Comparison of ENCODE assay signal across 8 cellular contexts in the genomic region with DNA sequence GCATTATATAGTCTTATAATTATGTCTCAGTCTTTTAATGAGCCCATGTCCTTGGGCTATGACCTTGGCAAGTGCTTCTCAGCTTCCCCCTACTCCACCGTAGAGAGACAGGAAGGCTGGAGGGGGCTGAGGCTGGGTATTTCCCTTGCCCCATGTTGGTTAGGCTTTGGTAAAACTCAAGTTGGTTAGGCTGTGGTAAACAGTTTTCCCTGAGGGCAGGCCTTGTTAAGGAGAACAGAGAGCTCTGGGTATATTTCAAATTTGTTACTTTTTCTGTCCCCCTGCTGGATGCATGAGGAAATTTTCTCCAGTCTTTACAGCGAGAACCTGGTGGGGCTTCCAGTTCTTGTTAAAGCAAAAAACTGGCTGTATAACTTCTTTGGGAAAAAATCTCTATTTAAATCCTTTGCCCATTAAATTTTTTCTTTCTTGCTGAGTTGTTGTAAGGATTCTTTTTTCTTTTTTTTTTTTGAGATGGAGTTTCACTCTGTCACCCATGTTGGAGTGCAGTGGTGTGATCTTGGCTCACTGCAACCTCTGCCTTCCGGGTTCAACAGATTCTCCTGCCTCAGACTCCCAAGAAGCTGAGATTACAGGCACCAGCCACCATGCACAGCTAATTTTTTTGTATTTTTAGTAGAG. TPM values are rescaled to one million over a fixed set of nuclear protein-coding genes. Genes with fewer than 3 reads are reported as not detected.
A peak's percentile ranks its signal among the peaks of the same experiment; 100 is the strongest.
DNase-seq lines count a peak whose midpoint lies in the region; ATAC-seq and TF ChIP-seq lines count a peak whose summit lies in the region.

No MANE protein-coding gene starts in this region.

- H4K5ac ChIP-seq in mesendoderm (ENCODE audit: low read length), result no peak overlapping the region

- H3K36me3 Mint-ChIP-seq in GM23338 (ENCODE audit: low read depth), result no peaks in the 10 kb centered on the region

- no peaks in the 10 kb centered on the region; the same call in 1 of the 2 replicates for H3K9me2 ChIP-seq in GM23338 (ENCODE audit: insufficient read depth)
- no peaks in the 10 kb centered on the region for H3K9me2 ChIP-seq in PC-3 (replicated peaks; ENCODE audit: low read length)

- peak overlapping the region; percentile 67; the same call in 1 of the 2 replicates for H2AFZ ChIP-seq in GM23338
- no peak overlapping the region for H2AFZ ChIP-seq in PC-3 (ENCODE audit: low read length)
- no peak overlapping the region for H2AFZ ChIP-seq in mammary epithelial cell (ENCODE audit: low read depth, low read length)

- H3K27me3 ChIP-seq in GM23338 (ENCODE audit: insufficient read depth) (no peaks in the 10 kb centered on the region), PC-3 (ENCODE audit: low read length) (no peaks in the 10 kb centered on the region), mammary epithelial cell (ENCODE audit: insufficient read depth, low read length) (no peaks in the 10 kb centered on the region), mesendoderm (ENCODE audit: insufficient read depth, low read length, poor library complexity) (no peaks in the 10 kb centered on the region)

- TF ChIP-seq CTCF in GM23338 (conservative IDR thresholded peaks at IDR 0.05; ENCODE audit: low read depth in 2 of 2) (peak; percentile 54 to 77), PC-3 (conservative IDR thresholded peaks at IDR 0.05; ENCODE audit: low read depth, low read length) (peak; percentile 61), mammary epithelial cell (conservative IDR thresholded peaks at IDR 0.05 in 1 of 2, IDR thresholded peaks at IDR 0.05 in 1 of 2; ENCODE audit: extremely low read depth in 1 of 2, insufficient read depth in 1 of 2, low read depth in 1 of 2, low read length in 2 of 2) (peak; percentile 59 to 61), omental fat pad (IDR thresholded peaks at IDR 0.05) (peak in 1 of 3 donors; percentile 61)

- no peak overlapping the region for H3K4ac ChIP-seq in mesendoderm (ENCODE audit: low read depth, low read length)

- no peaks in the 10 kb centered on the region for H3K36me3 ChIP-seq in GM23338 (ENCODE audit: insufficient read depth)
- no peaks in the 10 kb centered on the region for H3K36me3 ChIP-seq in PC-3 (ENCODE audit: low read depth, low read length)
- H3K36me3 ChIP-seq in mammary epithelial cell (ENCODE audit: insufficient read depth, low read length), result no peaks in the 10 kb centered on the region
- no peaks in the 10 kb centered on the region for H3K36me3 ChIP-seq in mesendoderm (ENCODE audit: control insufficient read depth, insufficient read depth, low read length)

- WGBS in mammary epithelial cell (ENCODE audit: low coverage, missing lambda C conversion rate), result 22% methylated on average over 2 of the region's 3 CpGs
- WGBS in mesendoderm (ENCODE audit: extremely low coverage, insufficient coverage, low lambda C conversion rate), result no CpG with 5 or more reads among the region's 3 CpGs

- H3K4me2 ChIP-seq in GM23338 (no peak overlapping the region), PC-3 (ENCODE audit: low read length) (no peak overlapping the region), mammary epithelial cell (ENCODE audit: insufficient read depth, low read depth, low read length) (no peak overlapping the region), mesendoderm (ENCODE audit: low read length) (no peak overlapping the region)

- DNase-seq in NCI-H1092 treated with DMSO at 0.1 percent for 48 hours (lab: John Stamatoyannopoulos, UW), result peak; percentile 5
- no peak for DNase-seq in NCI-H1092 (lab: John Stamatoyannopoulos, UW)
- DNase-seq in GM23338 (ENCODE audit: low spot score), result peak; percentile 77
- peak; percentile 52 for DNase-seq in PC-3
- DNase-seq in mammary epithelial cell, result peak; percentile 12
- peak; percentile 69 for DNase-seq in mesendoderm
- DNase-seq in nucleus accumbens (lab: John Stamatoyannopoulos, UW), result no peak
- DNase-seq in omental fat pad (ENCODE audit: low spot score), result no peak

- H3K4me3 Mint-ChIP-seq in GM23338, result no peak overlapping the region

- dilution Hi-C loops in mammary epithelial cell (cut with HindIII; ENCODE audit: low sequenced_read_pairs), result no loop called here

- POLR2A ChIA-PET in PC-3 (lab: Charles Lee; ENCODE audit: unreplicated experiment), result no interaction called here

- H3K9ac ChIP-seq in PC-3 (ENCODE audit: low read length) (no peak overlapping the region), mammary epithelial cell (ENCODE audit: insufficient read depth, low read length) (no peak overlapping the region), mesendoderm (ENCODE audit: low read length) (no peak overlapping the region)

- intact Hi-C loops in PC-3 (cut with micrococcal nuclease), result loop anchor here (5.0 kb wide), 3 partner anchors 56 to 231 kb away; a partner anchor contains a TSS
- intact Hi-C loops in mammary epithelial cell (cut with micrococcal nuclease), result loop anchor here (1.0 to 5.0 kb wide), 2 partner anchors 66 to 137 kb away; a partner anchor contains a TSS

- no peak overlapping the region for H4K8ac ChIP-seq in mesendoderm (ENCODE audit: low read depth, low read length)

- no peak overlapping the region for H3K56ac ChIP-seq in mesendoderm (ENCODE audit: low read length)

- CTCF ChIA-PET in PC-3 (lab: Charles Lee), result interaction anchor here (0.7 to 1.6 kb wide), 3 partner anchors 18 to 186 kb away, joined by 3 to 8 read pairs (median 4); a partner anchor contains a TSS
- CTCF ChIA-PET in mammary epithelial cell (lab: Charles Lee; ENCODE audit: low non-redundant PET), result interaction anchor here (0.6 to 1.2 kb wide), 3 partner anchors 26 to 137 kb away, joined by 3 to 6 read pairs (median 5); no protein-coding TSS in a partner anchor

- no peaks in the 10 kb centered on the region for H3K79me1 ChIP-seq in mesendoderm (ENCODE audit: low read length)

- H2BK120ac ChIP-seq in mesendoderm (ENCODE audit: low read depth, low read length), result no peak overlapping the region

- no peak overlapping the region for H3K23ac ChIP-seq in mesendoderm (ENCODE audit: low read length)

- H3K79me2 ChIP-seq in GM23338 (replicated peaks; ENCODE audit: insufficient read depth) (no peaks in the 10 kb centered on the region), PC-3 (ENCODE audit: low read length) (no peaks in the 10 kb centered on the region), mammary epithelial cell (ENCODE audit: insufficient read depth, low read length) (no peaks in the 10 kb centered on the region), mesendoderm (ENCODE audit: control insufficient read depth, insufficient read depth, low read length) (no peaks in the 10 kb centered on the region)

- no peaks in the 10 kb centered on the region for H3K9me3 Mint-ChIP-seq in GM23338

- no peak overlapping the region for H3K27ac Mint-ChIP-seq in GM23338

- ATAC-seq in GM23338 (peak; percentile 92), PC-3 (peak; percentile 56), omental fat pad (ENCODE audit: low FRiP score) (no peak)

- no peak overlapping the region for H2BK5ac ChIP-seq in mesendoderm (ENCODE audit: low read length)

- H3K27ac ChIP-seq in GM23338 (ENCODE audit: low read depth) (no peak overlapping the region), PC-3 (ENCODE audit: low read length) (no peak overlapping the region), mammary epithelial cell (ENCODE audit: insufficient read depth, low read depth, low read length) (no peak overlapping the region), mesendoderm (ENCODE audit: low read depth, low read length) (no peak overlapping the region)

- no TSS peak for BruUV-seq in PC-3 (replicated peaks; lab: Mats Ljungman, UMichigan)
- no TSS peak for BruUV-seq in mammary epithelial cell (replicated peaks; lab: Mats Ljungman, UMichigan)

- no peaks in the 10 kb centered on the region for H3K4me1 Mint-ChIP-seq in GM23338

- no peak overlapping the region for H2BK15ac ChIP-seq in mesendoderm (replicated peaks; ENCODE audit: low read depth)

- in situ Hi-C loops in mammary epithelial cell (cut with MboI; ENCODE audit: low sequenced_read_pairs in 2 of 2), result no loop called here

- no peak overlapping the region for H3K18ac ChIP-seq in mesendoderm (ENCODE audit: low read length)

- H3K4me3 ChIP-seq in GM23338, result no peak overlapping the region
- no peak overlapping the region for H3K4me3 ChIP-seq in PC-3 (ENCODE audit: low read length)
- H3K4me3 ChIP-seq in mammary epithelial cell (replicated peaks in 1 of 3; ENCODE audit: insufficient read depth in 1 of 3, low read depth in 2 of 3, low read length in 3 of 3), result no peak overlapping the region
- no peak overlapping the region for H3K4me3 ChIP-seq in mesendoderm (ENCODE audit: low read length)

- H3K4me1 ChIP-seq in GM23338 (ENCODE audit: insufficient read depth) (no peaks in the 10 kb centered on the region), PC-3 (ENCODE audit: insufficient read depth, low read length) (no peaks in the 10 kb centered on the region), mammary epithelial cell (ENCODE audit: insufficient read depth, low read length) (no peaks in the 10 kb centered on the region), mesendoderm (ENCODE audit: control insufficient read depth, low read depth, low read length) (no peaks in the 10 kb centered on the region)

- no peaks in the 10 kb centered on the region for H4K20me1 ChIP-seq in GM23338 (replicated peaks; ENCODE audit: insufficient read depth)
- no peaks in the 10 kb centered on the region for H4K20me1 ChIP-seq in PC-3 (ENCODE audit: low read length)
- no peaks in the 10 kb centered on the region for H4K20me1 ChIP-seq in mammary epithelial cell (ENCODE audit: insufficient read depth, low read length)

- no peaks in the 10 kb centered on the region for H3F3A ChIP-seq in GM23338 (replicated peaks; ENCODE audit: low read depth)
- H3F3A ChIP-seq in PC-3 (ENCODE audit: low read length, unreplicated experiment), result no peaks in the 10 kb centered on the region

- H3K27me3 Mint-ChIP-seq in GM23338 (ENCODE audit: insufficient read depth, low read depth, poor library complexity), result peaks cover 3% of the 10 kb centered on the region

- no peak overlapping the region for H2AK5ac ChIP-seq in mesendoderm (ENCODE audit: low read length)

- H3K9me3 ChIP-seq in PC-3 (ENCODE audit: low read length) (no peaks in the 10 kb centered on the region), mammary epithelial cell (replicated peaks; ENCODE audit: insufficient read depth, low read length) (no peaks in the 10 kb centered on the region)

RNA-seq across cellular contexts. Expression of a gene that starts 12.2 kb away (rescaled TPM):
- 16.5 and 20.7 TPM in 2 replicates for total RNA-seq in GM23338 (2014; rRNA removed; shearing (Covaris generic))
- polyA plus RNA-seq in GM23338 (2016; fragmentation: Nextera tagmentation; extraction: Ambion mirVana) (1.9 and 2.3 TPM in 2 replicates), mammary epithelial cell (0.05 TPM)
- total RNA-seq in PC-3 (2014; rRNA removed) (under 0.01 TPM in 1 of 2 replicates, not detected in the other), mammary epithelial cell (under 1 TPM; 0.50 to 0.59 TPM), omental fat pad (10 to 100 TPM; 12.6 to 26.3 (median 19.4) TPM)
- 0.05 TPM for polyA minus RNA-seq in mammary epithelial cell
- polyA plus RNA-seq in mesendoderm (2013, experiment 1 of 2), result 2.9 TPM
- 3.0 TPM for polyA plus RNA-seq in mesendoderm (2013, experiment 2 of 2)

RNA-seq across cellular contexts. Expression of a gene that starts 15.3 kb away (rescaled TPM):
- 26.7 and 53.8 TPM in 2 replicates for total RNA-seq in GM23338 (2014; rRNA removed; shearing (Covaris generic))
- polyA plus RNA-seq in GM23338 (2016; fragmentation: Nextera tagmentation; extraction: Ambion mirVana) (81.8 and 85.5 TPM in 2 replicates), mammary epithelial cell (85.0 TPM)
- total RNA-seq in PC-3 (2014; rRNA removed) (72.5 and 78.1 TPM in 2 replicates), mammary epithelial cell (10 to 100 TPM; 23.8 to 95.9 TPM), omental fat pad (10 to 100 TPM; 20.0 to 31.6 (median 29.0) TPM)
- polyA minus RNA-seq in mammary epithelial cell, result 28.8 TPM
- 90.2 TPM for polyA plus RNA-seq in mesendoderm (2013, experiment 1 of 2)
- 91.6 TPM for polyA plus RNA-seq in mesendoderm (2013, experiment 2 of 2)

RNA-seq across cellular contexts. Expression of a gene that starts 48.6 kb away (rescaled TPM):
- 49.7 and 73.5 TPM in 2 replicates for total RNA-seq in GM23338 (2014; rRNA removed; shearing (Covaris generic))
- polyA plus RNA-seq in GM23338 (2016; fragmentation: Nextera tagmentation; extraction: Ambion mirVana), result 18.7 and 21.7 TPM in 2 replicates
- 21.6 and 48.3 TPM in 2 replicates for total RNA-seq in PC-3 (2014; rRNA removed)
- total RNA-seq in mammary epithelial cell, result 10 to 100 TPM; 59.2 to 73.9 TPM
- 60.5 TPM for polyA plus RNA-seq in mammary epithelial cell
- 99.5 TPM for polyA minus RNA-seq in mammary epithelial cell
- 28.7 TPM for polyA plus RNA-seq in mesendoderm (2013, experiment 1 of 2)
- 27.8 TPM for polyA plus RNA-seq in mesendoderm (2013, experiment 2 of 2)
- 10 to 100 TPM; 73.8 to 95.0 (median 83.9) TPM for total RNA-seq in omental fat pad

RNA-seq across cellular contexts. Expression of a gene that starts 55.8 kb away (rescaled TPM):
- 102 and 108 TPM in 2 replicates for total RNA-seq in GM23338 (2014; rRNA removed; shearing (Covaris generic))
- polyA plus RNA-seq in GM23338 (2016; fragmentation: Nextera tagmentation; extraction: Ambion mirVana), result 253 and 277 TPM in 2 replicates
- 102 and 128 TPM in 2 replicates for total RNA-seq in PC-3 (2014; rRNA removed)
- total RNA-seq in mammary epithelial cell, result 100 to 1,000 TPM in 1 of 2 donors, 10 to 100 TPM in 1; 26.3 to 115 TPM
- polyA plus RNA-seq in mammary epithelial cell, result 101 TPM
- 135 TPM for polyA minus RNA-seq in mammary epithelial cell
- 209 TPM for polyA plus RNA-seq in mesendoderm (2013, experiment 1 of 2)
- 219 TPM for polyA plus RNA-seq in mesendoderm (2013, experiment 2 of 2)
- total RNA-seq in omental fat pad, result 10 to 100 TPM; 31.9 to 52.6 (median 37.1) TPM

Comparison
In these comparisons a context has a peak if more than half of its experiments do, and no peak if none do; other contexts are left out.
1. DNase-seq: peak in NCI-H1092 treated with DMSO at 0.1 percent for 48 hours (single experiment), GM23338 (single experiment), PC-3 (single experiment), mammary epithelial cell (single experiment) and mesendoderm (single experiment); none in NCI-H1092 (single experiment), nucleus accumbens (0 of 56) and omental fat pad (single experiment).
2. RNA of a gene that starts 12.2 kb away (total RNA-seq): 16.5 to 20.7 TPM in GM23338 and 12.6 to 26.3 TPM in omental fat pad; 0.50 to 0.59 TPM in mammary epithelial cell and under 0.01 TPM in PC-3; every median in the first group is over 4 times any median in the second.